Comparison of ENCODE assay signal across 8 cellular contexts in the genomic region with DNA sequence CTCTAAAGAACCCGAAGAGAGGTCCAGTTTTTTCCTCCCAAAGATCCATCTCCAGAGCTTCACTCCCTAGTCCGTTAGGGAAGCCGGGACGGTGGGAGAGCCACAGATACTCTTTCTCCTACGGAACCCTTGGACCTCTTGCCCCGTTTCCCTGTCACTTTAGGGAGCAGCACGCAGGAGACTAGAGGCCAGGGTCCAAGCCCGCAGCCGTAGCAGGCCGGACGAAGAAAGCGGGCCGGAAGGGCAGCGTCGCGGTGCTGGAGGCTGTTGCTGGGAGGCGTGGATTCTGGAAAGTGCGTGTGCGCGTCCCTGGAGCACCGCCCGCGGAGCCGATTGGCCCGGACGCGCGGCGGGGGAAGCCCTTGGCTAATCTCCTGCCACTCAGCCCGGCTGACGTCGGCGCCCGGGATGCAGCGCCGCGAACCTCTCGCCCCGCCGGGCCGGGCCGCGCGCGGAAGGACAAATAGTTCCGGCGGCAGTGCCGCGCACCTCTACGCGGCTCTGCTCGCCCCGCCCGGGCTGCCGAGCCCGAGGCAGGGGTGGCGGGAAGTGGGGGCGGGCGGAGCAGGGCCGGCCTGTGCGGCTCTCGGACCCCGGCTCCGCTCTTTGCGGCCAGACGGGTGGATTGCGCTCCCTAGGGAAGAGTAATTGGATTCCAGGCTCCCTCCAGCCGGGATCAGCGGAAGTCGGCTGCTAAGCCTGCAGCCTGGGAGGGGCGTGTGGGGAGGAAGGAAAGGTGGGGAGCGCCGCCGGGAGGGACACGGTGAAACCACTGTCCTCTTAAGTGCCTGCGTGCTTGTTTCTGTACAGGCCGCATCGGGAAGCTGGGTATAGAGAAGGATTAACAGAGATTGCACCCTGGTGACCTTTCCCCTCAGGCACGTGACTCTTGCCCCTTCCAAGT. TPM values are rescaled to one million over a fixed set of nuclear protein-coding genes. Genes with fewer than 3 reads are reported as not detected.
DNase-seq lines count a peak whose midpoint lies in the region; ATAC-seq and TF ChIP-seq lines count a peak whose summit lies in the region.

No MANE protein-coding gene starts in this region.

- H3K9ac ChIP-seq in mucosa of rectum (ENCODE audit: low read depth in 1 of 2, low read length in 2 of 2), result peak overlapping the region; percentile 89 to 92

- no TSS peak for BruUV-seq in OCI-LY7 (replicated peaks; lab: Mats Ljungman, UMichigan)

- intact Hi-C loops in OCI-LY7 (cut with micrococcal nuclease; ENCODE audit: unreplicated experiment), result loop anchor here (1.0 kb wide), 1 partner anchor 31 kb away; the partner anchor contains the start of gene TCF12

- H3K4me3 ChIP-seq in OCI-LY7 (ENCODE audit: low read depth, low read length, poor library complexity, severe bottlenecking) (peak overlapping the region; percentile 68), mucosa of rectum (ENCODE audit: low read length in 2 of 2) (peak overlapping the region; percentile 82 to 87)

- peak; percentile 66 for DNase-seq in DMS153 (lab: John Stamatoyannopoulos, UW)
- peak; percentile 58 for DNase-seq in HuH-7.5 (ENCODE audit: low spot score)
- peak; percentile 83 for DNase-seq in OCI-LY7 (ENCODE audit: low spot score)
- peak; percentile 84 for DNase-seq in activated T-cell treated with anti-CD3 and anti-CD28 coated beads, Interleukin-2, amount 50 U/mL, for 1 hour
- DNase-seq in erythroblast (lab: John Stamatoyannopoulos, UW), result peak; percentile 98
- DNase-seq in stimulated activated CD8-positive, alpha-beta memory T cell treated with anti-CD3 and anti-CD28 coated beads, Interleukin-4, amount 100 ng/mL, for 24 hours (ENCODE audit: low read depth), result peak; percentile 69

- H3K79me2 ChIP-seq in OCI-LY7 (ENCODE audit: insufficient read depth, low read depth, low read length), result no peaks in the 10 kb centered on the region

- POLR2A ChIA-PET in OCI-LY7 (lab: Charles Lee), result no interaction called here

- H3K9me3 ChIP-seq in OCI-LY7 (ENCODE audit: low read length), result no peaks in the 10 kb centered on the region
- no peaks in the 10 kb centered on the region for H3K9me3 ChIP-seq in mucosa of rectum (ENCODE audit: control insufficient read depth in 2 of 2, low read length in 2 of 2)

- TF ChIP-seq CTCF in OCI-LY7 (conservative IDR thresholded peaks at IDR 0.05; ENCODE audit: low read length), result 0 out of 2 replicates have a peak, but pooled peaks have one; percentile 17

- H3K4me1 ChIP-seq in OCI-LY7 (ENCODE audit: insufficient read depth, low read length, poor library complexity, severe bottlenecking) (peaks cover 23% of the 10 kb centered on the region), mucosa of rectum (ENCODE audit: control insufficient read depth in 2 of 2, insufficient read depth in 2 of 2, low read length in 2 of 2) (peaks cover 13 to 20% of the 10 kb centered on the region in 2 donors)

- peak overlapping the region; percentile 83 for H3K4me2 ChIP-seq in OCI-LY7 (ENCODE audit: low read length)

- H3K27me3 ChIP-seq in mucosa of rectum (ENCODE audit: control insufficient read depth in 2 of 2, insufficient read depth in 2 of 2, low read length in 2 of 2), result no peaks in the 10 kb centered on the region

- no peaks in the 10 kb centered on the region for H3K9me2 ChIP-seq in OCI-LY7 (ENCODE audit: insufficient read depth, low read length)

- H3K27ac ChIP-seq in OCI-LY7 (ENCODE audit: low read depth, low read length, poor library complexity, severe bottlenecking), result peak overlapping the region; percentile 2
- H3K27ac ChIP-seq in mucosa of rectum (ENCODE audit: low read depth in 2 of 2, low read length in 2 of 2), result peak overlapping the region; percentile 95 to 99

- peak overlapping the region; percentile 99 for H2AFZ ChIP-seq in OCI-LY7 (ENCODE audit: low read length)

- H3K36me3 ChIP-seq in OCI-LY7 (ENCODE audit: insufficient read depth, low read length) (no peaks in the 10 kb centered on the region), mucosa of rectum (ENCODE audit: control insufficient read depth in 2 of 2, insufficient read depth in 2 of 2, low read length in 2 of 2) (no peaks in the 10 kb centered on the region)

- CTCF ChIA-PET in OCI-LY7 (lab: Charles Lee; ENCODE audit: unreplicated experiment), result no interaction called here

- ATAC-seq in GM21528 (IDR thresholded peaks at IDR 0.05; ENCODE audit: low FRiP score, unreplicated experiment), result peak; percentile 83

- TF ChIP-seq POLR2A in erythroblast (IDR thresholded peaks at IDR 0.05; ENCODE audit: low read length), result peak; percentile 82

- no peaks in the 10 kb centered on the region for H4K20me1 ChIP-seq in OCI-LY7 (ENCODE audit: insufficient read depth, low read length)

RNA-seq across cellular contexts. Expression of gene TCF12, which starts 31.3 kb away (rescaled TPM):
- total RNA-seq in OCI-LY7 (2014; rRNA removed; shearing (Covaris generic)), result 139 and 214 TPM in 2 replicates
- total RNA-seq in OCI-LY7 (2022), result 51.6 and 55.9 TPM in 2 replicates

Comparison
In these comparisons a context has a peak if more than half of its experiments do, and no peak if none do; other contexts are left out.
1. Peak in every context shown above with its lines: DNase-seq, ATAC-seq, H3K4me3 ChIP-seq and H3K27ac ChIP-seq.